ENCODE assay signal across 39 cellular contexts in the genomic region with DNA sequence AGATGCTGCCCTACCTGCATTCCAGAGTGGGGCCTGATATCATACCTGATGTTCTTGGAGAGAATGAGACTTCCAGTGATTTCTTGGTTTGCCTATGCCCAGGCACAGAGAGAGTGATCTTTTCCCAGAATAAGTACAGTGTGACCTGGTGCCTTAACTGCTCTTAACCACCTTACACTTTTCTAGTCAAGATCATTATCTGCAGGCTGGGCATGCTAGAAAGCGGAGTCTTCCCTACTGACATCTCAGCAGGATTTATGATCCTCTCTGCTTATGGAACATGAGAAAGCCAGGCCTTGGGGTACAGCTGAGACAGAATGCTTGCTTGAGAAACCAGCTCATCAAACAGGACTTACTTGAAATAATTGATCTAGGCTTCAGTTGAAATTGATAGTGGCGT.
"Had no signal": no experiment of that assay in that cellular context is flagged by ENCODE, and none has a peak within 500 bp of the region (broad histone marks: within the 10 kb centered on the region; RNA-seq: fewer than 3 reads in every experiment).

No MANE protein-coding gene starts in this region.

- H3K27ac Mint-ChIP-seq: activated naive CD4-positive, alpha-beta T cell treated with anti-CD3 and anti-CD28 coated beads for 36 hours; activated naive CD4-positive, alpha-beta T cell treated with anti-CD3 and anti-CD28 coated beads, Interleukin-2, amount 10 ng/mL, durations not matched to agents 7 days and 5 days; activated naive CD4-positive, alpha-beta T cell treated with anti-CD3 and anti-CD28 coated beads, Interleukin-2, amount 50 U/mL, for 24 hours; activated naive CD4-positive, alpha-beta T cell treated with anti-CD3 and anti-CD28 coated beads, Interleukin-2, amount 50 U/mL, for 72 hours; activated naive CD8-positive, alpha-beta T cell; activated naive CD8-positive, alpha-beta T cell treated with anti-CD3 and anti-CD28 coated beads for 36 hours; activated naive CD8-positive, alpha-beta T cell treated with anti-CD3 and anti-CD28 coated beads, Interleukin-2, amount 10 ng/mL, durations not matched to agents 7 days and 5 days; activated naive CD8-positive, alpha-beta T cell treated with anti-CD3 and anti-CD28 coated beads, Interleukin-2, amount 50 U/mL, for 24 hours; activated T-cell treated with anti-CD3 and anti-CD28 coated beads, Interleukin-2, amount 50 U/mL, for 24 hours; activated T-cell treated with anti-CD3 and anti-CD28 coated beads, Interleukin-2, amount 50 U/mL, for 72 hours; activated T-helper 1 cell treated with anti-CD3 and anti-CD28 coated beads, Interleukin-12 subunit alpha, Interleukin-12 subunit beta, Interleukin-2, Interleukin-4 antibody, amounts not matched to agents 30 ng/mL and 10 ng/mL and 1 ng/mL, durations not matched to agents 14 hours and 24 hours and 36 hours; activated T-helper 17 cell treated with anti-CD3 and anti-CD28 coated beads, Interleukin-2, amount 50 U/mL, for 72 hours; activated T-helper 2 cell treated with anti-CD3 and anti-CD28 coated beads, Interferon-gamma antibody, Interleukin-2, Interleukin-4, amounts not matched to agents 10 μg/mL and 5 μg/mL and 100 μg/mL, durations not matched to agents 14 hours and 24 hours and 36 hours; brain had no signal

- H3K27me3 Mint-ChIP-seq: activated naive CD4-positive, alpha-beta T cell treated with anti-CD3 and anti-CD28 coated beads, Interleukin-2, amount 50 U/mL, for 24 hours; activated naive CD8-positive, alpha-beta T cell; activated naive CD8-positive, alpha-beta T cell treated with anti-CD3 and anti-CD28 coated beads for 36 hours; activated T-cell treated with anti-CD3 and anti-CD28 coated beads, Interleukin-2, amount 50 U/mL, for 24 hours; activated T-helper 17 cell treated with anti-CD3 and anti-CD28 coated beads, Interleukin-2, amount 50 U/mL, for 72 hours; central memory CD8-positive, alpha-beta T cell had no signal

- ATAC-seq: activated naive CD4-positive, alpha-beta T cell treated with anti-CD3 and anti-CD28 coated beads, Interleukin-2, amount 50 U/mL, for 72 hours; activated naive CD8-positive, alpha-beta T cell treated with anti-CD3 and anti-CD28 coated beads, Interleukin-2, amount 50 U/mL, for 24 hours; activated T-cell treated with anti-CD3 and anti-CD28 coated beads, Interleukin-2, amount 50 U/mL, for 4 hours; activated T-cell treated with anti-CD3 and anti-CD28 coated beads, Interleukin-2, amount 50 U/mL, for 72 hours; activated T-helper 17 cell treated with anti-CD3 and anti-CD28 coated beads, Interleukin-2, amount 50 U/mL, for 72 hours; body of pancreas had no signal

- H3K9me3 ChIP-seq: adrenal gland, ascending aorta, body of pancreas, breast epithelium had no signal

- H3K4me1 ChIP-seq: adrenal gland, ascending aorta, body of pancreas, breast epithelium had no signal

- FAIRE-seq: astrocyte had no signal

- H3K4me3 ChIP-seq: adrenal gland, ascending aorta, body of pancreas, breast epithelium, cardiac muscle cell had no signal

- H3K9me3 Mint-ChIP-seq: activated naive CD4-positive, alpha-beta T cell treated with anti-CD3 and anti-CD28 coated beads for 36 hours; activated naive CD4-positive, alpha-beta T cell treated with anti-CD3 and anti-CD28 coated beads, Interleukin-2, amount 10 ng/mL, durations not matched to agents 7 days and 5 days; activated naive CD4-positive, alpha-beta T cell treated with anti-CD3 and anti-CD28 coated beads, Interleukin-2, amount 50 U/mL, for 24 hours; activated naive CD4-positive, alpha-beta T cell treated with anti-CD3 and anti-CD28 coated beads, Interleukin-2, amount 50 U/mL, for 72 hours; activated naive CD8-positive, alpha-beta T cell treated with anti-CD3 and anti-CD28 coated beads for 36 hours; activated naive CD8-positive, alpha-beta T cell treated with anti-CD3 and anti-CD28 coated beads, Interleukin-2, amount 10 ng/mL, durations not matched to agents 7 days and 5 days; activated naive CD8-positive, alpha-beta T cell treated with anti-CD3 and anti-CD28 coated beads, Interleukin-2, amount 50 U/mL, for 24 hours; activated T-cell treated with anti-CD3 and anti-CD28 coated beads, Interleukin-2, amount 50 U/mL, for 24 hours; activated T-cell treated with anti-CD3 and anti-CD28 coated beads, Interleukin-2, amount 50 U/mL, for 4 hours; activated T-cell treated with anti-CD3 and anti-CD28 coated beads, Interleukin-2, amount 50 U/mL, for 72 hours; activated T-helper 1 cell treated with anti-CD3 and anti-CD28 coated beads, Interleukin-12 subunit alpha, Interleukin-12 subunit beta, Interleukin-2, Interleukin-4 antibody, amounts not matched to agents 30 ng/mL and 10 ng/mL and 1 ng/mL, durations not matched to agents 14 hours and 24 hours and 36 hours; activated T-helper 17 cell treated with anti-CD3 and anti-CD28 coated beads, Interleukin-2, amount 50 U/mL, for 72 hours; activated T-helper 2 cell treated with anti-CD3 and anti-CD28 coated beads, Interferon-gamma antibody, Interleukin-2, Interleukin-4, amounts not matched to agents 10 μg/mL and 5 μg/mL and 100 μg/mL, durations not matched to agents 14 hours and 24 hours and 36 hours; brain; central memory CD8-positive, alpha-beta T cell had no signal

- DNase-seq: activated effector memory CD4-positive, alpha-beta T cell treated with anti-CD3 and anti-CD28 coated beads, Interleukin-2, amount 50 U/mL, for 16 hours; activated effector memory CD4-positive, alpha-beta T cell treated with Interleukin-2 at 50 U/mL for 16 hours; activated gamma-delta T cell; activated gamma-delta T cell treated with Interleukin-2 at 50 U/mL for 16 hours; activated naive CD4-positive, alpha-beta T cell; activated naive CD4-positive, alpha-beta T cell treated with anti-CD3 and anti-CD28 coated beads for 36 hours; activated naive CD4-positive, alpha-beta T cell treated with anti-CD3 and anti-CD28 coated beads, Interleukin-2, amount 10 ng/mL, durations not matched to agents 7 days and 5 days; activated naive CD4-positive, alpha-beta T cell treated with anti-CD3 and anti-CD28 coated beads, Interleukin-2, amount 50 U/mL, for 16 hours; activated naive CD4-positive, alpha-beta T cell treated with Interleukin-2 at 50 U/mL for 16 hours; activated naive CD8-positive, alpha-beta T cell treated with anti-CD3 and anti-CD28 coated beads for 36 hours; activated naive CD8-positive, alpha-beta T cell treated with anti-CD3 and anti-CD28 coated beads, Interleukin-2, amount 10 ng/mL, durations not matched to agents 7 days and 5 days; activated naive CD8-positive, alpha-beta T cell treated with anti-CD3 and anti-CD28 coated beads, Interleukin-2, amount 50 U/mL, for 24 hours; activated T-cell treated with anti-CD3 and anti-CD28 coated beads, Interleukin-2, amount 50 U/mL, for 1 hour; activated T-cell treated with anti-CD3 and anti-CD28 coated beads, Interleukin-2, amount 50 U/mL, for 24 hours; activated T-cell treated with anti-CD3 and anti-CD28 coated beads, Interleukin-2, amount 50 U/mL, for 4 hours; activated T-cell treated with anti-CD3 and anti-CD28 coated beads, Interleukin-2, amount 50 U/mL, for 48 hours; activated T-cell treated with anti-CD3 and anti-CD28 coated beads, Interleukin-2, amount 50 U/mL, for 72 hours; adrenal gland; amniotic stem cell; amygdala; anterior cingulate cortex; aorta; body of pancreas; brain microvascular endothelial cell; caudate nucleus; central memory CD4-positive, alpha-beta T cell; cerebellar nuclear complex had no signal

- H3K27me3 ChIP-seq: adrenal gland, ascending aorta, body of pancreas, brain microvascular endothelial cell, breast epithelium, cardiac muscle cell had no signal

- H3K4me3 Mint-ChIP-seq: activated naive CD4-positive, alpha-beta T cell treated with anti-CD3 and anti-CD28 coated beads for 36 hours; activated naive CD4-positive, alpha-beta T cell treated with anti-CD3 and anti-CD28 coated beads, Interleukin-2, amount 10 ng/mL, durations not matched to agents 7 days and 5 days; activated naive CD4-positive, alpha-beta T cell treated with anti-CD3 and anti-CD28 coated beads, Interleukin-2, amount 50 U/mL, for 24 hours; activated naive CD8-positive, alpha-beta T cell; activated naive CD8-positive, alpha-beta T cell treated with anti-CD3 and anti-CD28 coated beads for 36 hours; activated naive CD8-positive, alpha-beta T cell treated with anti-CD3 and anti-CD28 coated beads, Interleukin-2, amount 10 ng/mL, durations not matched to agents 7 days and 5 days; activated naive CD8-positive, alpha-beta T cell treated with anti-CD3 and anti-CD28 coated beads, Interleukin-2, amount 50 U/mL, for 24 hours; activated T-cell treated with anti-CD3 and anti-CD28 coated beads, Interleukin-2, amount 50 U/mL, for 24 hours; activated T-cell treated with anti-CD3 and anti-CD28 coated beads, Interleukin-2, amount 50 U/mL, for 4 hours; activated T-cell treated with anti-CD3 and anti-CD28 coated beads, Interleukin-2, amount 50 U/mL, for 72 hours; activated T-helper 1 cell treated with anti-CD3 and anti-CD28 coated beads, Interleukin-12 subunit alpha, Interleukin-12 subunit beta, Interleukin-2, Interleukin-4 antibody, amounts not matched to agents 30 ng/mL and 10 ng/mL and 1 ng/mL, durations not matched to agents 14 hours and 24 hours and 36 hours; activated T-helper 17 cell treated with anti-CD3 and anti-CD28 coated beads, Interleukin-2, amount 50 U/mL, for 72 hours; brain; central memory CD8-positive, alpha-beta T cell had no signal

- H3K36me3 Mint-ChIP-seq: activated naive CD4-positive, alpha-beta T cell treated with anti-CD3 and anti-CD28 coated beads, Interleukin-2, amount 10 ng/mL, durations not matched to agents 7 days and 5 days; activated naive CD4-positive, alpha-beta T cell treated with anti-CD3 and anti-CD28 coated beads, Interleukin-2, amount 50 U/mL, for 72 hours; activated naive CD8-positive, alpha-beta T cell treated with anti-CD3 and anti-CD28 coated beads for 36 hours; activated naive CD8-positive, alpha-beta T cell treated with anti-CD3 and anti-CD28 coated beads, Interleukin-2, amount 10 ng/mL, durations not matched to agents 7 days and 5 days had no signal

- H3K27ac ChIP-seq: adrenal gland, ascending aorta, body of pancreas, brain microvascular endothelial cell, breast epithelium, cardiac muscle cell had no signal

- H3K4me1 Mint-ChIP-seq: activated naive CD4-positive, alpha-beta T cell treated with anti-CD3 and anti-CD28 coated beads, Interleukin-2, amount 10 ng/mL, durations not matched to agents 7 days and 5 days; activated naive CD4-positive, alpha-beta T cell treated with anti-CD3 and anti-CD28 coated beads, Interleukin-2, amount 50 U/mL, for 24 hours; activated naive CD8-positive, alpha-beta T cell treated with anti-CD3 and anti-CD28 coated beads for 36 hours; activated naive CD8-positive, alpha-beta T cell treated with anti-CD3 and anti-CD28 coated beads, Interleukin-2, amount 10 ng/mL, durations not matched to agents 7 days and 5 days; activated naive CD8-positive, alpha-beta T cell treated with anti-CD3 and anti-CD28 coated beads, Interleukin-2, amount 50 U/mL, for 24 hours; activated T-helper 17 cell treated with anti-CD3 and anti-CD28 coated beads, Interleukin-2, amount 50 U/mL, for 72 hours; central memory CD8-positive, alpha-beta T cell had no signal

- H3K36me3 ChIP-seq: adrenal gland, ascending aorta, brain microvascular endothelial cell, breast epithelium, cardiac muscle cell had no signal
